24 cellular contexts compared by ENCODE assay signal in the genomic region with DNA sequence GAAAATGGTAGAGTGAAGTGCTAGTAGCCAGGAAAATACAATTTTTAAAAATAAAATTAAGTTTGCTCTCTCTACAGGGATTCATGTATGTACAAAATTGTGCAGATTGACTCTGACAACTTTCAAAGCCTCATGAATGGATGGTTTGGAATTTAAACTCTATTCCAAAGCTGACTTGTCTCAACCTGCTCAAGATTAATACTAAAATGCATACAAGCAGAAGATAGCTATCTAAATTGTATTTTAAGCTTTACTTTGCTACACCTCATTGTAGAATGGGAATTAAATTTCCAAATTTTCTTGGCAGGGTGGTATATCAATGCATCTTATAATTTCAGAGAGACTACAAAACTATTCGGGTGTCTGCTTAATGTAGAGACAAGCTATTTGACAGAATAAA.
"Had no signal": no experiment of that assay in that cellular context is flagged by ENCODE, and none has a peak within 500 bp of the region (broad histone marks: within the 10 kb centered on the region; RNA-seq: fewer than 3 reads in every experiment).

No MANE protein-coding gene starts in this region.

- ATAC-seq: mucosa of descending colon; naive thymus-derived CD4-positive, alpha-beta T cell; natural killer cell treated with Interleukin-12 subunit alpha and Interleukin-12 subunit beta and Interleukin-15 and Interleukin-18, amount 100 ng/mL, for 72 hours; right lobe of liver; stimulated activated memory B cell treated with anti-CD40 and anti-IgM and Interleukin-4, amounts not matched to agents 10 μg/mL and 1 μg/mL and 100 μg/mL, for 72 hours; stimulated activated naive CD8-positive, alpha-beta T cell treated with anti-CD3 and anti-CD28 coated beads, Interleukin-15, amount 100 ng/mL, for 72 hours had no signal

- H3K4me2 ChIP-seq: smooth muscle cell had no signal

- H3K4me1 ChIP-seq: left ventricle myocardium inferior, right atrium auricular region, right lobe of liver, testis, transverse colon, upper lobe of left lung, vagina had no signal

- H3K27me3 ChIP-seq: ovary, right atrium auricular region, right lobe of liver, testis, thyroid gland, transverse colon, upper lobe of left lung, vagina had no signal

- H3K9me3 ChIP-seq: left ventricle myocardium inferior, mucosa of descending colon, ovary, right atrium auricular region, right lobe of liver, testis, thyroid gland, transverse colon, upper lobe of left lung, vagina had no signal

- H3K4me3 ChIP-seq: left ventricle myocardium inferior, lung, mucosa of descending colon, ovary, right atrium auricular region, right lobe of liver, smooth muscle cell, testis, thyroid gland, transverse colon, upper lobe of left lung, vagina had no signal

- H3K27ac ChIP-seq: left ventricle myocardium inferior, ovary, right atrium auricular region, right lobe of liver, testis, thyroid gland, transverse colon, upper lobe of left lung, vagina had no signal

- DNase-seq: hippocampal formation; kidney; left ventricle myocardium inferior; midbrain; mucosa of descending colon; naive thymus-derived CD4-positive, alpha-beta T cell; ovary; right lobe of liver; stimulated activated CD4-positive, alpha-beta T cell treated with anti-CD3 and anti-CD28 coated beads, Interleukin-1b, Interleukin-23, amount 100 ng/mL, for 48 hours; stimulated activated CD4-positive, alpha-beta T cell treated with anti-CD3 and anti-CD28 coated beads, Interleukin-2, amount 100 ng/mL, for 48 hours; stimulated activated CD4-positive, alpha-beta T cell treated with anti-CD3 and anti-CD28 coated beads, Interleukin-4, amount 100 ng/mL, for 4 hours; stimulated activated CD8-positive, alpha-beta memory T cell treated with anti-CD3 and anti-CD28 coated beads, Interleukin-4, amount 100 ng/mL, for 48 hours; stimulated activated naive CD4-positive, alpha-beta T cell treated with Interleukin-2 at 50 U/mL for 16 hours; stimulated activated naive CD8-positive, alpha-beta T cell treated with anti-CD3 and anti-CD28 coated beads, Interleukin-15, amount 100 ng/mL, for 72 hours; testis; thyroid gland; transverse colon; upper lobe of left lung had no signal

- H3K36me3 ChIP-seq: ovary, right lobe of liver, thyroid gland had no signal
